Comparison of ENCODE assay signal across 1 cellular context in genomic region chr3:8733332-8734094, GRCh38.
TF ChIP-seq lines count a peak whose summit lies in the region.

Gene CAV3 (plus strand): TSS chr3:8733802. CDS start chr3:8733877, 75 bp downstream.

TF ChIP-seq in HepG2, 621 proteins besides CTCF, POLR2A, EP300 and RAD21 (continued from another document):
- TF ChIP-seq ZSCAN12 (CRISPR knock-in tag; IDR thresholded peaks at IDR 0.05): no peak
- TF ChIP-seq ATRX (CRISPR knock-in tag; IDR thresholded peaks at IDR 0.05; ENCODE audit: borderline replicate concordance): no peak
- no peak for TF ChIP-seq FOXA1 (IDR thresholded peaks at IDR 0.05)
- no peak for TF ChIP-seq FOXA1 (CRISPR knock-in tag; IDR thresholded peaks at IDR 0.05)
- TF ChIP-seq SETDB1 (CRISPR knock-in tag; IDR thresholded peaks at IDR 0.05; ENCODE audit: borderline replicate concordance): no peak
- TF ChIP-seq BHLHE40 (IDR thresholded peaks at IDR 0.05; ENCODE audit: low read length): no peak
- TF ChIP-seq AGO1 (IDR thresholded peaks at IDR 0.05; ENCODE audit: low read depth, low read length, poor library complexity, severe bottlenecking): no peak
- TF ChIP-seq SATB2 (CRISPR knock-in tag; IDR thresholded peaks at IDR 0.05): no peak
- no peak for TF ChIP-seq GRHL1 (CRISPR knock-in tag; conservative IDR thresholded peaks at IDR 0.05)
- no peak for TF ChIP-seq FOXK1 (CRISPR knock-in tag; IDR thresholded peaks at IDR 0.05; ENCODE audit: borderline replicate concordance, low read depth)
